Comparison of ENCODE assay signal across 9 cellular contexts in the genomic region with DNA sequence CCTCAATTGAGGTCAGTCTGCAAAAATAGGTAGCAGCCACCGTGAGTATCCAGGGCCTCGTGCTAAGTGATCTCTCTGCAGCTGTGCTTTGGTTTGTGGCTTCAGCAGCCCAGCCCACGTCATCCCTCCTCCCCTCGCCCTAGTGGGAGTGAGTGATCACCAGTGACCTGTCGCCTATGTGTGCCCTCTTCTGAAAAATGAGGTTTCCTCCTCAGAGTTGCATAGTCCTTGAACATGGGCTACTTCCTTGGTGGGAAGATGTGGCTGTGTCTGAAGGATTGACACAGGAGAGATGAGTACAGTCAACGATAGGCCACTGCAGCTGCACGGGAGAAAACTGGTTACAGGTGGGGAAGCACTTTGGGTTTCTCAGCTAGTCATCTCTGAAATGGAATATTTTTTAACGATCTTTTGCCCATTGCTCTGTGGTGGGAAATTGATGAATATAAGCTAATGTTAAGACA.
DNase-seq lines count a peak whose midpoint lies in the region; ATAC-seq, FAIRE-seq and TF ChIP-seq lines count a peak whose summit lies in the region.
"Had no signal": no experiment of that assay in that cellular context is flagged by ENCODE, and none has a peak within 500 bp of the region (broad histone marks: within the 10 kb centered on the region; RNA-seq: fewer than 3 reads in every experiment).

No MANE protein-coding gene starts in this region.

- TF ChIP-seq CTCF in astrocyte (IDR thresholded peaks at IDR 0.05; ENCODE audit: insufficient read depth, low read depth, low read length) (no peak), sigmoid colon (IDR thresholded peaks at IDR 0.05) (no peak)

- H3K4me2 ChIP-seq in astrocyte (ENCODE audit: low read length): no peak overlapping the region

- DNase-seq in T-helper 1 cell: peak; percentile 30 to 92 (median 52)
- DNase-seq in astrocyte (ENCODE audit: low read depth): peak; percentile 73
- DNase-seq in NCI-H2107 treated with DMSO at 0.1 percent for 48 hours (lab: John Stamatoyannopoulos, UW; ENCODE audit: unreplicated experiment): no peak
- no peak for DNase-seq in sigmoid colon
- DNase-seq in Ammon's horn (ENCODE audit: low spot score): no peak

- no peak overlapping the region for H2AFZ ChIP-seq in astrocyte (ENCODE audit: low read depth, low read length)

- H3K4me1 ChIP-seq in astrocyte (ENCODE audit: insufficient read depth, low read length) (peaks cover 22% of the 10 kb centered on the region), sigmoid colon (peaks cover 0 to 24% (median 13%) of the 10 kb centered on the region in 4 donors)

- peak overlapping the region; percentile 27 for H3K4me3 Mint-ChIP-seq in astrocyte (ENCODE audit: unreplicated experiment)
- H3K4me3 Mint-ChIP-seq in stimulated activated memory B cell treated with anti-CD40 and anti-IgM and Interleukin-4, amounts not matched to agents 10 μg/mL and 1 μg/mL and 100 μg/mL, for 72 hours: peak overlapping the region; percentile 4

- H3K9ac ChIP-seq in astrocyte (ENCODE audit: low read length): no peak overlapping the region

- no peaks in the 10 kb centered on the region for H3K9me3 Mint-ChIP-seq in astrocyte (ENCODE audit: unreplicated experiment)
- H3K9me3 Mint-ChIP-seq in stimulated activated memory B cell treated with anti-CD40 and anti-IgM and Interleukin-4, amounts not matched to agents 10 μg/mL and 1 μg/mL and 100 μg/mL, for 72 hours: no peaks in the 10 kb centered on the region

- H3K27ac Mint-ChIP-seq in astrocyte (ENCODE audit: unreplicated experiment): peak overlapping the region; percentile 100
- peak overlapping the region; percentile 89 for H3K27ac Mint-ChIP-seq in stimulated activated memory B cell treated with anti-CD40 and anti-IgM and Interleukin-4, amounts not matched to agents 10 μg/mL and 1 μg/mL and 100 μg/mL, for 72 hours

- H3K79me2 ChIP-seq in astrocyte (ENCODE audit: insufficient read depth, low read length): no peaks in the 10 kb centered on the region

- no peaks in the 10 kb centered on the region for H4K20me1 ChIP-seq in astrocyte (ENCODE audit: insufficient read depth, low read length)

- H3K4me1 Mint-ChIP-seq in astrocyte (ENCODE audit: low read depth, unreplicated experiment): peaks cover 68% of the 10 kb centered on the region
- peaks cover 67% of the 10 kb centered on the region for H3K4me1 Mint-ChIP-seq in stimulated activated memory B cell treated with anti-CD40 and anti-IgM and Interleukin-4, amounts not matched to agents 10 μg/mL and 1 μg/mL and 100 μg/mL, for 72 hours

- H3K27ac ChIP-seq in astrocyte (ENCODE audit: low read depth, low read length) (no peak overlapping the region), sigmoid colon (no peak overlapping the region)
- H3K27ac ChIP-seq: cardiac muscle cell had no signal

- H3K4me3 ChIP-seq in astrocyte (ENCODE audit: insufficient read depth, low read depth, low read length): no peak overlapping the region
- H3K4me3 ChIP-seq in sigmoid colon: no peak overlapping the region
- H3K4me3 ChIP-seq: cardiac muscle cell had no signal

- no peaks in the 10 kb centered on the region for H3K27me3 Mint-ChIP-seq in astrocyte (ENCODE audit: low read depth, unreplicated experiment)
- no peaks in the 10 kb centered on the region for H3K27me3 Mint-ChIP-seq in stimulated activated memory B cell treated with anti-CD40 and anti-IgM and Interleukin-4, amounts not matched to agents 10 μg/mL and 1 μg/mL and 100 μg/mL, for 72 hours

- H3K27me3 ChIP-seq in astrocyte (ENCODE audit: insufficient read depth, low read length): no peaks in the 10 kb centered on the region
- no peaks in the 10 kb centered on the region for H3K27me3 ChIP-seq in sigmoid colon
- H3K27me3 ChIP-seq: cardiac muscle cell had no signal

- intact Hi-C loops in sigmoid colon (cut with DNase I): no loop called here

- TF ChIP-seq EP300 in sigmoid colon (IDR thresholded peaks at IDR 0.05): no peak

- FAIRE-seq in astrocyte (lab: Jason Lieb, UNC): no peak

- TF ChIP-seq POLR2A in sigmoid colon (IDR thresholded peaks at IDR 0.05): no peak

- no peaks in the 10 kb centered on the region for H3K9me3 ChIP-seq in astrocyte (ENCODE audit: insufficient read depth, low read depth, low read length)
- no peaks in the 10 kb centered on the region for H3K9me3 ChIP-seq in sigmoid colon

- H3K36me3 ChIP-seq in astrocyte (ENCODE audit: insufficient read depth, low read length): no peaks in the 10 kb centered on the region
- peaks cover 0 to 41% (median 6%) of the 10 kb centered on the region in 4 donors for H3K36me3 ChIP-seq in sigmoid colon
- H3K36me3 ChIP-seq: cardiac muscle cell had no signal

- WGBS in sigmoid colon, 2 donors: 58 to 81% methylated on average over 8 of the region's 8 CpGs

- H3K36me3 Mint-ChIP-seq in astrocyte (ENCODE audit: low read depth, unreplicated experiment): no peaks in the 10 kb centered on the region
- H3K36me3 Mint-ChIP-seq in stimulated activated memory B cell treated with anti-CD40 and anti-IgM and Interleukin-4, amounts not matched to agents 10 μg/mL and 1 μg/mL and 100 μg/mL, for 72 hours: peaks cover 63% of the 10 kb centered on the region

- ATAC-seq in GM18502 (IDR thresholded peaks at IDR 0.05; ENCODE audit: poor library complexity, unreplicated experiment) (peak; percentile 64), HG02884 (IDR thresholded peaks at IDR 0.05; ENCODE audit: unreplicated experiment) (peak; percentile 60)
- peak; percentile 78 for ATAC-seq in stimulated activated memory B cell treated with anti-CD40 and anti-IgM and Interleukin-4, amounts not matched to agents 10 μg/mL and 1 μg/mL and 100 μg/mL, for 72 hours

Comparison
In these comparisons a context has a peak if more than half of its experiments do, and no peak if none do; other contexts are left out.
1. DNase-seq: peak in T-helper 1 cell (5 of 5) and astrocyte (single experiment); none in NCI-H2107 treated with DMSO at 0.1 percent for 48 hours (single experiment), sigmoid colon (single experiment) and Ammon's horn (single experiment).
2. Peak in every context shown above with its lines, with median percentiles within 50 percentile points of each other: ATAC-seq.